13 cellular contexts compared by ENCODE assay signal in genomic region chr5:36950586-36951457, GRCh38.
DNase-seq lines count a peak whose midpoint lies in the region; ATAC-seq, FAIRE-seq and TF ChIP-seq lines count a peak whose summit lies in the region.
"Had no signal": no experiment of that assay in that cellular context is flagged by ENCODE, and none has a peak within 500 bp of the region (broad histone marks: within the 10 kb centered on the region; RNA-seq: fewer than 3 reads in every experiment).

No MANE protein-coding gene starts in this region.

- H3K27ac ChIP-seq in A549 = no peak overlapping the region
- H3K27ac ChIP-seq in caudate nucleus (ENCODE audit: low read depth, low read length) = no peak overlapping the region
- H3K27ac ChIP-seq in CD8-positive, alpha-beta memory T cell (ENCODE audit: low read depth, low read length) = no peak overlapping the region
- H3K27ac ChIP-seq: BLaER1, spleen had no signal

- no peak for TF ChIP-seq EP300 in A549 (IDR thresholded peaks at IDR 0.05)

- ATAC-seq in A549 = no peak
- ATAC-seq: activated naive CD8-positive, alpha-beta T cell treated with anti-CD3 and anti-CD28 coated beads, Interleukin-2, amount 50 U/mL, for 24 hours; K562 had no signal

- H3K4me3 Mint-ChIP-seq in CD8-positive, alpha-beta memory T cell = no peak overlapping the region
- H3K4me3 Mint-ChIP-seq: activated naive CD8-positive, alpha-beta T cell treated with anti-CD3 and anti-CD28 coated beads, Interleukin-2, amount 50 U/mL, for 24 hours had no signal

- H3K9me3 ChIP-seq in A549 = no peaks in the 10 kb centered on the region
- H3K9me3 ChIP-seq in CD8-positive, alpha-beta memory T cell (ENCODE audit: low read length) = no peaks in the 10 kb centered on the region
- H3K9me3 ChIP-seq: BLaER1, spleen had no signal

- 60% methylated on average over 5 of the region's 5 CpGs for WGBS in A549 (ENCODE audit: missing lambda C conversion rate)

- no peaks in the 10 kb centered on the region for H3K9me3 Mint-ChIP-seq in CD8-positive, alpha-beta memory T cell
- H3K9me3 Mint-ChIP-seq: activated naive CD8-positive, alpha-beta T cell treated with anti-CD3 and anti-CD28 coated beads, Interleukin-2, amount 50 U/mL, for 24 hours had no signal

- no peaks in the 10 kb centered on the region for H3K27me3 ChIP-seq in CD8-positive, alpha-beta memory T cell (ENCODE audit: insufficient read depth, low read length, poor library complexity, severe bottlenecking)
- H3K27me3 ChIP-seq: BLaER1, spleen had no signal

- H3K4me1 ChIP-seq in A549 = peaks cover 50% of the 10 kb centered on the region
- peaks cover 23% of the 10 kb centered on the region for H3K4me1 ChIP-seq in CD8-positive, alpha-beta memory T cell (ENCODE audit: insufficient read depth, low read length)

- POLR2A ChIA-PET in A549 (lab: Yijun Ruan, JAX) = no interaction called here
- POLR2A ChIA-PET in CD8-positive, alpha-beta memory T cell (lab: Charles Lee) = no interaction called here

- H3K4me3 ChIP-seq in A549 (no peak overlapping the region), WI38 (ENCODE audit: low read depth, low read length) (peak overlapping the region; percentile 26; the same call in 1 of the 2 replicates)
- no peak overlapping the region for H3K4me3 ChIP-seq in CD8-positive, alpha-beta memory T cell (ENCODE audit: low read length)
- H3K4me3 ChIP-seq: BLaER1, K562, spleen had no signal

- FAIRE-seq in A549 (lab: Jason Lieb, UNC) = no peak
- peak; percentile 98 for FAIRE-seq in H54 (lab: Jason Lieb, UNC)
- FAIRE-seq: K562 had no signal

- H3K4me1 Mint-ChIP-seq in CD8-positive, alpha-beta memory T cell = peaks cover 67 to 82% (median 81%) of the 10 kb centered on the region in 3 donors

- DNase-seq in A549 (ENCODE audit: low read depth in 1 of 2, low spot score in 1 of 2) (no peak), H54 (ENCODE audit: insufficient read length, low spot score) (no peak), iris pigment epithelial cell (ENCODE audit: low read depth) (peak; percentile 67), caudate nucleus (lab: John Stamatoyannopoulos, UW) (no peak), anterior cingulate cortex (lab: John Stamatoyannopoulos, UW) (no peak), amniotic stem cell (lab: John Stamatoyannopoulos, UW) (no peak)
- DNase-seq in CD8-positive, alpha-beta memory T cell = no peak
- DNase-seq: activated naive CD8-positive, alpha-beta T cell treated with anti-CD3 and anti-CD28 coated beads, Interleukin-2, amount 50 U/mL, for 24 hours; NCI-H2227 treated with DMSO at 0.1 percent for 48 hours; spleen had no signal

- peak overlapping the region; percentile 33 for H3K4me2 ChIP-seq in A549
- H3K4me2 ChIP-seq: BLaER1 had no signal

- peak overlapping the region in 2 of 8 donors; percentile 42 to 47 for H3K27ac Mint-ChIP-seq in CD8-positive, alpha-beta memory T cell
- H3K27ac Mint-ChIP-seq: activated naive CD8-positive, alpha-beta T cell treated with anti-CD3 and anti-CD28 coated beads, Interleukin-2, amount 50 U/mL, for 24 hours had no signal

- H3K27me3 Mint-ChIP-seq in CD8-positive, alpha-beta memory T cell = no peaks in the 10 kb centered on the region
- H3K27me3 Mint-ChIP-seq: activated naive CD8-positive, alpha-beta T cell treated with anti-CD3 and anti-CD28 coated beads, Interleukin-2, amount 50 U/mL, for 24 hours had no signal

- no peak for TF ChIP-seq RAD21 in A549 (conservative IDR thresholded peaks at IDR 0.05 in 1 of 2, IDR thresholded peaks at IDR 0.05 in 1 of 2)

- CTCF ChIA-PET in A549 (lab: Yijun Ruan, JAX) = no interaction called here
- CTCF ChIA-PET in CD8-positive, alpha-beta memory T cell (lab: Charles Lee) = no interaction called here

- H3K36me3 Mint-ChIP-seq in CD8-positive, alpha-beta memory T cell = peaks cover 0 to 16% (median 2%) of the 10 kb centered on the region in 3 donors

- H3K36me3 ChIP-seq in CD8-positive, alpha-beta memory T cell (ENCODE audit: insufficient read depth, low read length) = no peaks in the 10 kb centered on the region

- no peak for TF ChIP-seq POLR2A in A549 (IDR thresholded peaks at IDR 0.05; ENCODE audit: low read length)
- no peak for TF ChIP-seq POLR2A in H54 (IDR thresholded peaks at IDR 0.05; ENCODE audit: low read depth, low read length)

- no peak for TF ChIP-seq CTCF in A549 (IDR thresholded peaks at IDR 0.05)
- no peak for TF ChIP-seq CTCF in WI38 (IDR thresholded peaks at IDR 0.05; ENCODE audit: low read depth, low read length)

TF ChIP-seq in A549, 52 proteins besides CTCF, POLR2A, EP300 and RAD21:
- TF ChIP-seq BCL3 (IDR thresholded peaks at IDR 0.05) (no peak), HMGXB4 (CRISPR knock-in tag; IDR thresholded peaks at IDR 0.05; ENCODE audit: borderline replicate concordance) (no peak), RARB (CRISPR knock-in tag; IDR thresholded peaks at IDR 0.05) (no peak), USF2 (IDR thresholded peaks at IDR 0.05) (no peak), HOXA7 (CRISPR knock-in tag; IDR thresholded peaks at IDR 0.05) (no peak), REST (IDR thresholded peaks at IDR 0.05) (no peak), KDM1A (IDR thresholded peaks at IDR 0.05; ENCODE audit: low read depth) (no peak)
